ENCODE assay signal across 8 cellular contexts in genomic region chr17:50902358-50902757, GRCh38. TPM values are rescaled to one million over a fixed set of nuclear protein-coding genes. Genes with fewer than 3 reads are reported as not detected.
A peak's percentile ranks its signal among the peaks of the same experiment; 100 is the strongest.
DNase-seq lines count a peak whose midpoint lies in the region; ATAC-seq and TF ChIP-seq lines count a peak whose summit lies in the region.
"Not testable (repeated sequence)": the region's sequence is repeated elsewhere in the genome, so short reads cannot be mapped to it uniquely, and the experiment has no call there.

No MANE protein-coding gene starts in this region.

- H3K27ac Mint-ChIP-seq in CD4-positive, CD25-positive, alpha-beta regulatory T cell = peak overlapping the region; percentile 85 to 93 (median 89)
- H3K27ac Mint-ChIP-seq in activated CD8-positive, alpha-beta T cell treated with anti-CD3 and anti-CD28 coated beads, Interleukin-2, amount 10 ng/mL, durations not matched to agents 7 days and 5 days = peak overlapping the region; percentile 17
- H3K27ac Mint-ChIP-seq in naive thymus-derived CD8-positive, alpha-beta T cell = peak overlapping the region; percentile 13 to 84 (median 60)

- TF ChIP-seq CTCF in OCI-LY7 (conservative IDR thresholded peaks at IDR 0.05; ENCODE audit: low read length); body of pancreas (IDR thresholded peaks at IDR 0.05); gastrocnemius medialis (IDR thresholded peaks at IDR 0.05 in 4 of 5, conservative IDR thresholded peaks at IDR 0.05 in 1 of 5); uterus (IDR thresholded peaks at IDR 0.05): not testable (repeated sequence)

- not testable (repeated sequence) for H3K79me2 ChIP-seq in OCI-LY7 (ENCODE audit: insufficient read depth, low read depth, low read length)

- not testable (repeated sequence) for TF ChIP-seq POLR2A in body of pancreas (IDR thresholded peaks at IDR 0.05); gastrocnemius medialis (IDR thresholded peaks at IDR 0.05); uterus (IDR thresholded peaks at IDR 0.05)

- ATAC-seq in CD4-positive, CD25-positive, alpha-beta regulatory T cell (ENCODE audit: low read depth in 2 of 2); activated CD8-positive, alpha-beta T cell treated with anti-CD3 and anti-CD28 coated beads, Interleukin-2, amount 10 ng/mL, durations not matched to agents 7 days and 5 days; body of pancreas; gastrocnemius medialis: not testable (repeated sequence)
- peak in 1 of 2 donors; percentile 44 for ATAC-seq in naive thymus-derived CD8-positive, alpha-beta T cell

- intact Hi-C loops in OCI-LY7 (cut with micrococcal nuclease; ENCODE audit: unreplicated experiment) = loop anchor here (5.0 kb wide), 1 partner anchor 40 kb away; no protein-coding TSS in a partner anchor
- intact Hi-C loops in body of pancreas (cut with DNase I); gastrocnemius medialis (cut with DNase I; ENCODE audit: low total_unique reads); uterus (cut with DNase I; ENCODE audit: low total_unique reads): not testable (repeated sequence)

- H3K4me3 Mint-ChIP-seq in CD4-positive, CD25-positive, alpha-beta regulatory T cell = peak overlapping the region; percentile 39 to 61 (median 48)
- not testable (repeated sequence) for H3K4me3 Mint-ChIP-seq in activated CD8-positive, alpha-beta T cell treated with anti-CD3 and anti-CD28 coated beads, Interleukin-2, amount 10 ng/mL, durations not matched to agents 7 days and 5 days
- peak overlapping the region in 6 of 10 donors; percentile 34 to 55 (median 48) for H3K4me3 Mint-ChIP-seq in naive thymus-derived CD8-positive, alpha-beta T cell

- H3K27ac ChIP-seq in CD4-positive, CD25-positive, alpha-beta regulatory T cell (ENCODE audit: insufficient read depth, low read length, poor library complexity, severe bottlenecking); OCI-LY7 (ENCODE audit: low read depth, low read length, poor library complexity, severe bottlenecking): not testable (repeated sequence)
- peak overlapping the region in 3 of 4 donors; percentile 95 to 98 (median 97) for H3K27ac ChIP-seq in body of pancreas
- peak overlapping the region; percentile 63 to 98 for H3K27ac ChIP-seq in esophagus (ENCODE audit: low read depth in 2 of 2, low read length in 1 of 2)
- H3K27ac ChIP-seq in gastrocnemius medialis = peak overlapping the region; percentile 90 to 98 (median 94)
- peak overlapping the region; percentile 93 to 96 for H3K27ac ChIP-seq in uterus

- H3K4me1 ChIP-seq in CD4-positive, CD25-positive, alpha-beta regulatory T cell (ENCODE audit: control insufficient read depth, insufficient read depth, low read length, poor library complexity, severe bottlenecking) = peaks cover 36% of the 10 kb centered on the region
- H3K4me1 ChIP-seq in OCI-LY7 (ENCODE audit: insufficient read depth, low read length, poor library complexity, severe bottlenecking) (peaks cover 39% of the 10 kb centered on the region), body of pancreas (peaks cover 69% of the 10 kb centered on the region), esophagus (ENCODE audit: control insufficient read depth in 2 of 2, insufficient read depth in 2 of 2, low read length in 1 of 2) (peaks cover 11 to 15% of the 10 kb centered on the region in 2 donors), gastrocnemius medialis (peaks cover 29 to 30% of the 10 kb centered on the region in 2 donors), uterus (peaks cover 5 to 10% of the 10 kb centered on the region in 2 donors)

- BruUV-seq in OCI-LY7 (replicated peaks; lab: Mats Ljungman, UMichigan) = not testable (repeated sequence)

- H3K9me3 Mint-ChIP-seq in CD4-positive, CD25-positive, alpha-beta regulatory T cell; activated CD8-positive, alpha-beta T cell treated with anti-CD3 and anti-CD28 coated beads, Interleukin-2, amount 10 ng/mL, durations not matched to agents 7 days and 5 days (ENCODE audit: insufficient read depth); naive thymus-derived CD8-positive, alpha-beta T cell: not testable (repeated sequence)

- in situ Hi-C loops in gastrocnemius medialis (cut with MboI; ENCODE audit: low sequenced_read_pairs in 4 of 4) = not testable (repeated sequence)

- H3K9me3 ChIP-seq in CD4-positive, CD25-positive, alpha-beta regulatory T cell (ENCODE audit: control insufficient read depth in 2 of 2, low read length in 2 of 2); OCI-LY7 (ENCODE audit: low read length); body of pancreas; esophagus (ENCODE audit: control insufficient read depth in 2 of 2, insufficient read depth in 1 of 2, low read depth in 1 of 2, low read length in 1 of 2); gastrocnemius medialis; uterus: not testable (repeated sequence)

- not testable (repeated sequence) for H3K27me3 ChIP-seq in CD4-positive, CD25-positive, alpha-beta regulatory T cell (ENCODE audit: control insufficient read depth, insufficient read depth, low read length); body of pancreas; esophagus (ENCODE audit: control insufficient read depth in 1 of 2, insufficient read depth in 2 of 2, low read length in 2 of 2); gastrocnemius medialis; uterus

- H3K36me3 Mint-ChIP-seq in CD4-positive, CD25-positive, alpha-beta regulatory T cell; activated CD8-positive, alpha-beta T cell treated with anti-CD3 and anti-CD28 coated beads, Interleukin-2, amount 10 ng/mL, durations not matched to agents 7 days and 5 days (ENCODE audit: low read depth); naive thymus-derived CD8-positive, alpha-beta T cell: not testable (repeated sequence)

- not testable (repeated sequence) for H4K20me1 ChIP-seq in OCI-LY7 (ENCODE audit: insufficient read depth, low read length)

- 96 to 100% methylated on average over 1 of the region's 1 CpG for WGBS in body of pancreas, 2 donors
- WGBS in esophagus, 2 donors = 50 to 79% methylated on average over 1 of the region's 1 CpG

- not testable (repeated sequence) for DNase-seq in CD4-positive, CD25-positive, alpha-beta regulatory T cell; activated CD8-positive, alpha-beta T cell treated with anti-CD3 and anti-CD28 coated beads, Interleukin-2, amount 10 ng/mL, durations not matched to agents 7 days and 5 days; body of pancreas; naive thymus-derived CD8-positive, alpha-beta T cell; gastrocnemius medialis; uterus
- DNase-seq in OCI-LY7 (ENCODE audit: low spot score) = peak; percentile 26

- H2AFZ ChIP-seq in OCI-LY7 (ENCODE audit: low read length) = peak overlapping the region; percentile 70

- H3K27me3 Mint-ChIP-seq in CD4-positive, CD25-positive, alpha-beta regulatory T cell; activated CD8-positive, alpha-beta T cell treated with anti-CD3 and anti-CD28 coated beads, Interleukin-2, amount 10 ng/mL, durations not matched to agents 7 days and 5 days (ENCODE audit: low read depth); naive thymus-derived CD8-positive, alpha-beta T cell: not testable (repeated sequence)

- H3K36me3 ChIP-seq in CD4-positive, CD25-positive, alpha-beta regulatory T cell (ENCODE audit: control insufficient read depth, insufficient read depth, low read length); OCI-LY7 (ENCODE audit: insufficient read depth, low read length); body of pancreas (replicated peaks in 1 of 2; ENCODE audit: insufficient read depth in 1 of 2, low read depth in 2 of 2); esophagus (ENCODE audit: control insufficient read depth in 2 of 2, insufficient read depth in 2 of 2, low read length in 1 of 2); gastrocnemius medialis; uterus: not testable (repeated sequence)

- POLR2A ChIA-PET in OCI-LY7 (lab: Charles Lee) = interaction anchor here (0.6 to 2.3 kb wide), 13 partner anchors 12 to 208 kb away, joined by 3 to 9 read pairs (median 3); partner anchors contain the start of genes LUC7L3 and TOB1
- POLR2A ChIA-PET in activated CD8-positive, alpha-beta T cell treated with anti-CD3 and anti-CD28 coated beads, Interleukin-2, amount 10 ng/mL, durations not matched to agents 7 days and 5 days (lab: Charles Lee) = interaction anchor here (1.8 to 2.6 kb wide), 2 partner anchors 36 to 42 kb away, joined by 4 to 25 read pairs; partner anchors contain the start of gene TOB1
- POLR2A ChIA-PET in naive thymus-derived CD8-positive, alpha-beta T cell (lab: Charles Lee) = interaction anchor here (0.5 to 8.7 kb wide), 11 partner anchors 9 to 45 kb away, joined by 3 to 92 read pairs (median 5); partner anchors contain the start of gene TOB1

- peak overlapping the region; percentile 64 for H3K4me2 ChIP-seq in OCI-LY7 (ENCODE audit: low read length)

- H3K4me1 Mint-ChIP-seq in CD4-positive, CD25-positive, alpha-beta regulatory T cell = peaks cover 11 to 56% (median 28%) of the 10 kb centered on the region in 4 donors
- H3K4me1 Mint-ChIP-seq in activated CD8-positive, alpha-beta T cell treated with anti-CD3 and anti-CD28 coated beads, Interleukin-2, amount 10 ng/mL, durations not matched to agents 7 days and 5 days (ENCODE audit: low read depth) = peaks cover 34% of the 10 kb centered on the region
- peaks cover 33 to 55% (median 50%) of the 10 kb centered on the region in 4 donors for H3K4me1 Mint-ChIP-seq in naive thymus-derived CD8-positive, alpha-beta T cell

- not testable (repeated sequence) for H3K9me2 ChIP-seq in OCI-LY7 (ENCODE audit: insufficient read depth, low read length)

- CTCF ChIA-PET in OCI-LY7 (lab: Charles Lee; ENCODE audit: unreplicated experiment) = not testable (repeated sequence)
- CTCF ChIA-PET in activated CD8-positive, alpha-beta T cell treated with anti-CD3 and anti-CD28 coated beads, Interleukin-2, amount 10 ng/mL, durations not matched to agents 7 days and 5 days (lab: Charles Lee) = interaction anchor here (0.7 to 1.1 kb wide), 2 partner anchors 50 to 633 kb away, joined by 3 to 4 read pairs; no protein-coding TSS in a partner anchor

- not testable (repeated sequence) for H3K4me3 ChIP-seq in CD4-positive, CD25-positive, alpha-beta regulatory T cell (ENCODE audit: low read depth, low read length); OCI-LY7 (ENCODE audit: low read depth, low read length, poor library complexity, severe bottlenecking); body of pancreas; esophagus (ENCODE audit: low read depth in 1 of 2, low read length in 2 of 2); gastrocnemius medialis; uterus

RNA-seq across cellular contexts. Expression of gene TOB1, which starts 36.2 kb away (rescaled TPM):
- 254 TPM for total RNA-seq in CD4-positive, CD25-positive, alpha-beta regulatory T cell
- polyA plus RNA-seq in CD4-positive, CD25-positive, alpha-beta regulatory T cell = 10 to 100 TPM; 30.7 to 60.7 (median 36.3) TPM
- total RNA-seq in OCI-LY7 (2014; rRNA removed; shearing (Covaris generic)) = 12.7 and 15.2 TPM in 2 replicates
- total RNA-seq in OCI-LY7 (2022) = 24.8 and 26.4 TPM in 2 replicates
- 10 to 100 TPM; 44.5 to 47.6 TPM for total RNA-seq in activated CD8-positive, alpha-beta T cell treated with anti-CD3 and anti-CD28 coated beads, Interleukin-2, amount 10 ng/mL, durations not matched to agents 7 days and 5 days
- total RNA-seq in body of pancreas = 10 to 100 TPM; 36.8 to 46.1 TPM
- 10 to 100 TPM; 32.7 to 52.9 TPM for polyA plus RNA-seq in esophagus
- 100 to 1,000 TPM in 1 of 2 experiments, 10 to 100 TPM in 1; 86.8 to 107 TPM for total RNA-seq in naive thymus-derived CD8-positive, alpha-beta T cell
- polyA plus RNA-seq in naive thymus-derived CD8-positive, alpha-beta T cell = 100 to 1,000 TPM in 1 of 3 donors, 10 to 100 TPM in 2; 42.9 to 114 (median 65.1) TPM
- total RNA-seq in gastrocnemius medialis = 10 to 100 TPM; 13.6 to 53.5 (median 28.2) TPM
- total RNA-seq in uterus = 10 to 100 TPM; 16.5 to 64.3 (median 27.5) TPM

Comparison
In these comparisons a context has a peak if more than half of its experiments do, and no peak if none do; other contexts are left out.
1. H3K27ac Mint-ChIP-seq: peak in every context shown above with its lines; median percentile 89 in CD4-positive, CD25-positive, alpha-beta regulatory T cell; 60 in naive thymus-derived CD8-positive, alpha-beta T cell; 17 in activated CD8-positive, alpha-beta T cell treated with anti-CD3 and anti-CD28 coated beads, Interleukin-2, amount 10 ng/mL, durations not matched to agents 7 days and 5 days.